ENCODE assay signal across 17 cellular contexts in genomic region chr12:2013527-2014223, GRCh38. TPM values are rescaled to one million over a fixed set of nuclear protein-coding genes. Genes with fewer than 3 reads are reported as not detected.
DNase-seq lines count a peak whose midpoint lies in the region; ATAC-seq, FAIRE-seq and TF ChIP-seq lines count a peak whose summit lies in the region.
"Had no signal": no experiment of that assay in that cellular context is flagged by ENCODE, and none has a peak within 500 bp of the region (broad histone marks: within the 10 kb centered on the region; RNA-seq: fewer than 3 reads in every experiment).

No MANE protein-coding gene starts in this region.

- H3K4me3 ChIP-seq in BE2C (ENCODE audit: low read depth, low read length): no peak overlapping the region
- no peak overlapping the region for H3K4me3 ChIP-seq in parathyroid adenoma (ENCODE audit: low read depth, low read length)
- no peak overlapping the region for H3K4me3 ChIP-seq in thyroid gland (replicated peaks in 1 of 3)
- H3K4me3 ChIP-seq: colonic mucosa, GM12878 had no signal

- no peak for TF ChIP-seq POLR2A in thyroid gland (IDR thresholded peaks at IDR 0.05)

- ATAC-seq in naive thymus-derived CD8-positive, alpha-beta T cell: no peak
- ATAC-seq in activated CD8-positive, alpha-beta T cell treated with anti-CD3 and anti-CD28 coated beads for 36 hours: no peak
- ATAC-seq: foreskin keratinocyte, GM12878, Panc1 had no signal

- H2AFZ ChIP-seq in parathyroid adenoma: peak overlapping the region; percentile 65

- DNase-seq in BE2C: peak; percentile 68
- peak in 14 of 61 donors; percentile 3 to 59 (median 16) for DNase-seq in caudate nucleus (lab: John Stamatoyannopoulos, UW)
- DNase-seq in iris pigment epithelial cell (ENCODE audit: low read depth): peak; percentile 17
- no peak for DNase-seq in naive thymus-derived CD8-positive, alpha-beta T cell
- DNase-seq in activated CD8-positive, alpha-beta T cell treated with anti-CD3 and anti-CD28 coated beads for 36 hours: no peak
- DNase-seq in frontal cortex (ENCODE audit: low spot score in 2 of 2): no peak
- DNase-seq in thyroid gland: no peak
- DNase-seq: activated CD8-positive, alpha-beta memory T cell treated with anti-CD3 and anti-CD28 coated beads for 24 hours; activated naive CD4-positive, alpha-beta T cell treated with anti-CD3 and anti-CD28 coated beads, Interleukin-2, amount 10 ng/mL, durations not matched to agents 7 days and 5 days; colonic mucosa; DMS53; foreskin keratinocyte had no signal

- H3K4me1 Mint-ChIP-seq in naive thymus-derived CD8-positive, alpha-beta T cell: no peaks in the 10 kb centered on the region
- no peaks in the 10 kb centered on the region for H3K4me1 Mint-ChIP-seq in activated CD8-positive, alpha-beta T cell treated with anti-CD3 and anti-CD28 coated beads for 36 hours (ENCODE audit: low read depth)

- no peaks in the 10 kb centered on the region for H3K36me3 Mint-ChIP-seq in naive thymus-derived CD8-positive, alpha-beta T cell
- no peaks in the 10 kb centered on the region for H3K36me3 Mint-ChIP-seq in activated CD8-positive, alpha-beta T cell treated with anti-CD3 and anti-CD28 coated beads for 36 hours (ENCODE audit: low read depth)
- H3K36me3 Mint-ChIP-seq: activated naive CD4-positive, alpha-beta T cell treated with anti-CD3 and anti-CD28 coated beads, Interleukin-2, amount 10 ng/mL, durations not matched to agents 7 days and 5 days had no signal

- H3K36me3 ChIP-seq in BE2C (no peaks in the 10 kb centered on the region), parathyroid adenoma (ENCODE audit: control insufficient read depth, insufficient read depth, low read length) (no peaks in the 10 kb centered on the region), thyroid gland (no peaks in the 10 kb centered on the region)
- H3K36me3 ChIP-seq: colonic mucosa had no signal

- TF ChIP-seq CTCF in BE2C (IDR thresholded peaks at IDR 0.05; ENCODE audit: low read depth, low read length) (peak; percentile 26), parathyroid adenoma (IDR thresholded peaks at IDR 0.05) (no peak), thyroid gland (IDR thresholded peaks at IDR 0.05) (no peak)
- TF ChIP-seq CTCF in activated CD8-positive, alpha-beta T cell treated with anti-CD3 and anti-CD28 coated beads for 36 hours (IDR thresholded peaks at IDR 0.05): no peak

- POLR2A ChIA-PET in naive thymus-derived CD8-positive, alpha-beta T cell (lab: Charles Lee): no interaction called here
- POLR2A ChIA-PET in activated CD8-positive, alpha-beta T cell treated with anti-CD3 and anti-CD28 coated beads for 36 hours (lab: Charles Lee): no interaction called here

- no peaks in the 10 kb centered on the region for H3K9me3 Mint-ChIP-seq in naive thymus-derived CD8-positive, alpha-beta T cell
- no peaks in the 10 kb centered on the region for H3K9me3 Mint-ChIP-seq in activated CD8-positive, alpha-beta T cell treated with anti-CD3 and anti-CD28 coated beads for 36 hours
- H3K9me3 Mint-ChIP-seq: activated naive CD4-positive, alpha-beta T cell treated with anti-CD3 and anti-CD28 coated beads, Interleukin-2, amount 10 ng/mL, durations not matched to agents 7 days and 5 days; T-helper 2 cell treated with Interferon-gamma antibody and Interleukin-4, amounts not matched to agents 5 μg/mL and 100 μg/mL, for 36 hours had no signal

- CTCF ChIA-PET in activated CD8-positive, alpha-beta T cell treated with anti-CD3 and anti-CD28 coated beads for 36 hours (lab: Charles Lee): interaction anchor here (0.9 to 1.6 kb wide), 3 partner anchors 8 to 44 kb away, joined by 3 to 5 read pairs (median 3); no protein-coding TSS in a partner anchor

- H3K27me3 ChIP-seq in BE2C (no peaks in the 10 kb centered on the region), parathyroid adenoma (ENCODE audit: control insufficient read depth, insufficient read depth, low read length) (no peaks in the 10 kb centered on the region), thyroid gland (no peaks in the 10 kb centered on the region)
- H3K27me3 ChIP-seq: colonic mucosa had no signal

- H3K27ac Mint-ChIP-seq in naive thymus-derived CD8-positive, alpha-beta T cell: no peak overlapping the region
- H3K27ac Mint-ChIP-seq in activated CD8-positive, alpha-beta T cell treated with anti-CD3 and anti-CD28 coated beads for 36 hours: no peak overlapping the region
- H3K27ac Mint-ChIP-seq: activated naive CD4-positive, alpha-beta T cell treated with anti-CD3 and anti-CD28 coated beads, Interleukin-2, amount 10 ng/mL, durations not matched to agents 7 days and 5 days; T-helper 2 cell treated with Interferon-gamma antibody and Interleukin-4, amounts not matched to agents 5 μg/mL and 100 μg/mL, for 36 hours had no signal

- no peak for FAIRE-seq in frontal cortex (lab: Jason Lieb, UNC)
- FAIRE-seq: GM12878, H54 had no signal

- peaks cover 25% of the 10 kb centered on the region for H3K4me1 ChIP-seq in BE2C
- H3K4me1 ChIP-seq in parathyroid adenoma: peaks cover 14% of the 10 kb centered on the region
- H3K4me1 ChIP-seq in thyroid gland: peaks cover 0 to 10% of the 10 kb centered on the region in 2 donors
- H3K4me1 ChIP-seq: colonic mucosa, foreskin keratinocyte had no signal

- H3K27ac ChIP-seq in caudate nucleus (ENCODE audit: low read depth, low read length): peak overlapping the region; percentile 81
- H3K27ac ChIP-seq in parathyroid adenoma: peak overlapping the region; percentile 18
- no peak overlapping the region for H3K27ac ChIP-seq in thyroid gland
- H3K27ac ChIP-seq: colonic mucosa, foreskin keratinocyte had no signal

- H3K4me2 ChIP-seq in parathyroid adenoma (ENCODE audit: low read length): no peak overlapping the region

- no peaks in the 10 kb centered on the region for H3K9me3 ChIP-seq in BE2C
- H3K9me3 ChIP-seq in parathyroid adenoma (ENCODE audit: control insufficient read depth, low read length): no peaks in the 10 kb centered on the region
- no peaks in the 10 kb centered on the region for H3K9me3 ChIP-seq in thyroid gland
- H3K9me3 ChIP-seq: colonic mucosa had no signal

- peaks cover 5 to 18% (median 8%) of the 10 kb centered on the region in 5 donors for H3K27me3 Mint-ChIP-seq in naive thymus-derived CD8-positive, alpha-beta T cell
- peaks cover 5% of the 10 kb centered on the region for H3K27me3 Mint-ChIP-seq in activated CD8-positive, alpha-beta T cell treated with anti-CD3 and anti-CD28 coated beads for 36 hours

- no peak overlapping the region for H3K4me3 Mint-ChIP-seq in naive thymus-derived CD8-positive, alpha-beta T cell
- no peak overlapping the region for H3K4me3 Mint-ChIP-seq in activated CD8-positive, alpha-beta T cell treated with anti-CD3 and anti-CD28 coated beads for 36 hours
- H3K4me3 Mint-ChIP-seq: activated naive CD4-positive, alpha-beta T cell treated with anti-CD3 and anti-CD28 coated beads, Interleukin-2, amount 10 ng/mL, durations not matched to agents 7 days and 5 days; T-helper 2 cell treated with Interferon-gamma antibody and Interleukin-4, amounts not matched to agents 5 μg/mL and 100 μg/mL, for 36 hours had no signal

- WGBS in thyroid gland, 2 donors: 50 to 61% methylated on average over 4 of the region's 4 CpGs

- no peaks in the 10 kb centered on the region for H3K79me2 ChIP-seq in parathyroid adenoma

- intact Hi-C loops in activated CD8-positive, alpha-beta T cell treated with anti-CD3 and anti-CD28 coated beads for 36 hours (cut with micrococcal nuclease): no loop called here
- intact Hi-C loops in thyroid gland (cut with DNase I): no loop called here

- H3K9ac ChIP-seq in parathyroid adenoma: no peak overlapping the region

RNA-seq across cellular contexts. Expression of gene DCP1B, which starts 9.4 kb away (rescaled TPM):
- 12.6 TPM for polyA plus RNA-seq in BE2C (2012; ENCODE audit: insufficient read depth, insufficient read length, low read depth)
- 10 to 100 TPM; 20.9 to 23.2 TPM for total RNA-seq in naive thymus-derived CD8-positive, alpha-beta T cell
- 10 to 100 TPM; 10.0 to 24.4 (median 16.1) TPM for polyA plus RNA-seq in naive thymus-derived CD8-positive, alpha-beta T cell
- 10 to 100 TPM; 14.2 to 15.7 TPM for total RNA-seq in activated CD8-positive, alpha-beta T cell treated with anti-CD3 and anti-CD28 coated beads for 36 hours
- 6.1 TPM for total RNA-seq in frontal cortex
- total RNA-seq in thyroid gland: 10 to 100 TPM; 20.1 to 22.9 (median 21.1) TPM

RNA-seq across cellular contexts. Expression of gene CACNA1C, which starts 39.1 kb away (rescaled TPM):
- polyA plus RNA-seq in BE2C (2012; ENCODE audit: insufficient read depth, insufficient read length, low read depth): not detected
- total RNA-seq in naive thymus-derived CD8-positive, alpha-beta T cell: under 1 TPM; 0.16 to 0.21 TPM
- under 1 TPM; 0.05 to 0.21 (median 0.10) TPM for polyA plus RNA-seq in naive thymus-derived CD8-positive, alpha-beta T cell
- under 1 TPM; 0.02 to 0.05 TPM for total RNA-seq in activated CD8-positive, alpha-beta T cell treated with anti-CD3 and anti-CD28 coated beads for 36 hours
- 20.0 TPM for total RNA-seq in frontal cortex
- total RNA-seq in thyroid gland: 1 to 10 TPM; 2.0 to 4.2 (median 2.5) TPM
- total RNA-seq: foreskin keratinocyte had no signal
- polyA plus RNA-seq: foreskin keratinocyte had no signal

Comparison
In these comparisons a context has a peak if more than half of its experiments do, and no peak if none do; other contexts are left out.
1. DNase-seq: peak in BE2C (single experiment) and iris pigment epithelial cell (single experiment); none in naive thymus-derived CD8-positive, alpha-beta T cell (0 of 10), activated CD8-positive, alpha-beta T cell treated with anti-CD3 and anti-CD28 coated beads for 36 hours (single experiment), frontal cortex (0 of 2) and thyroid gland (0 of 2).
2. H3K27ac ChIP-seq: peak in caudate nucleus (single experiment) and parathyroid adenoma (single experiment); none in thyroid gland (0 of 3).